8 cellular contexts compared by ENCODE assay signal in genomic region chr9:81688262-81689092, GRCh38. TPM values are rescaled to one million over a fixed set of nuclear protein-coding genes. Genes with fewer than 3 reads are reported as not detected.
DNase-seq lines count a peak whose midpoint lies in the region; ATAC-seq and TF ChIP-seq lines count a peak whose summit lies in the region.
"Not testable (repeated sequence)": the region's sequence is repeated elsewhere in the genome, so short reads cannot be mapped to it uniquely, and the experiment has no call there.

No MANE protein-coding gene starts in this region.

- H3K9me3 ChIP-seq in SJCRH30 (replicated peaks); mononuclear cell (ENCODE audit: low read depth, low read length): not testable (repeated sequence)

- peak overlapping the region; percentile 87 for H3K27ac ChIP-seq in SJCRH30
- H3K27ac ChIP-seq in adipose tissue (ENCODE audit: low read depth, low read length), result peak overlapping the region; percentile 75

- not testable (repeated sequence) for H3K9me3 Mint-ChIP-seq in CD14-positive monocyte

- not testable (repeated sequence) for H3K36me3 Mint-ChIP-seq in CD14-positive monocyte

- WGBS in adipose tissue, 3 donors, result 1% methylated on average over 94 to 107 of the region's 107 CpGs

- H3K4me3 Mint-ChIP-seq in CD14-positive monocyte, result peak overlapping the region; percentile 93 to 99

- ATAC-seq in GM21381 (IDR thresholded peaks at IDR 0.05; ENCODE audit: unreplicated experiment) (peak; percentile 11), HG03521 (IDR thresholded peaks at IDR 0.05; ENCODE audit: unreplicated experiment) (peak; percentile 3)

- not testable (repeated sequence) for H3K4me1 Mint-ChIP-seq in CD14-positive monocyte

- peaks cover 31 to 43% (median 37%) of the 10 kb centered on the region in 3 donors for H3K27me3 Mint-ChIP-seq in CD14-positive monocyte (ENCODE audit: low read depth in 3 of 3)

- H3K4me3 ChIP-seq in SJCRH30 (peak overlapping the region; percentile 89), fibroblast of villous mesenchyme (ENCODE audit: low read depth, low read length) (peak overlapping the region; percentile 78), mononuclear cell (ENCODE audit: low read length) (peak overlapping the region; percentile 52)

- intact Hi-C loops in CD14-positive monocyte (cut with micrococcal nuclease), result not testable (repeated sequence)

- peak overlapping the region in 5 of 7 donors; percentile 35 to 86 (median 85) for H3K27ac Mint-ChIP-seq in CD14-positive monocyte

- peak; percentile 55 for DNase-seq in CD14-positive monocyte (ENCODE audit: low spot score)
- peak; percentile 55 to 58 for DNase-seq in SJCRH30
- DNase-seq in fibroblast of villous mesenchyme (ENCODE audit: low read depth), result peak; percentile 50
- DNase-seq in stimulated activated CD4-positive, alpha-beta T cell treated with anti-CD3 and anti-CD28 coated beads, Interleukin-4, amount 100 ng/mL, for 1 hour, result peak; percentile 18

- not testable (repeated sequence) for H3K4me1 ChIP-seq in SJCRH30
- peaks cover 26% of the 10 kb centered on the region for H3K4me1 ChIP-seq in mononuclear cell (ENCODE audit: insufficient read depth, low read length)

- not testable (repeated sequence) for TF ChIP-seq CTCF in CD14-positive monocyte (IDR thresholded peaks at IDR 0.05); fibroblast of villous mesenchyme (IDR thresholded peaks at IDR 0.05; ENCODE audit: insufficient read depth, low read depth, low read length)

- H3K36me3 ChIP-seq in SJCRH30, result peaks cover 22% of the 10 kb centered on the region

- H3K27me3 ChIP-seq in SJCRH30, result not testable (repeated sequence)
- peaks cover 26% of the 10 kb centered on the region for H3K27me3 ChIP-seq in mononuclear cell (ENCODE audit: insufficient read depth, low read length)

RNA-seq across cellular contexts. Expression of gene TLE1, which starts 0.9 kb away (rescaled TPM):
- polyA plus RNA-seq in CD14-positive monocyte, result 1 to 10 TPM in 1 of 2 donors, under 1 TPM in 1; 0.46 to 2.5 TPM
- 101 and 102 TPM in 2 replicates for total RNA-seq in SJCRH30 (2014; rRNA removed; shearing (Covaris generic))
- polyA plus RNA-seq in adipose tissue, result 10 to 100 TPM; 25.9 to 64.7 (median 43.6) TPM
- total RNA-seq in fibroblast of villous mesenchyme, result 33.5 and 39.3 TPM in 2 replicates
- 27.2 TPM for total RNA-seq in mononuclear cell

Comparison
In these comparisons a context has a peak if more than half of its experiments do, and no peak if none do; other contexts are left out.
1. Peak in every context shown above with its lines: DNase-seq, ATAC-seq, H3K4me3 ChIP-seq and H3K27ac ChIP-seq.